ENCODE assay signal across 11 cellular contexts in genomic region chr10:72375585-72375984, GRCh38. TPM values are rescaled to one million over a fixed set of nuclear protein-coding genes. Genes with fewer than 3 reads are reported as not detected.
DNase-seq lines count a peak whose midpoint lies in the region; ATAC-seq and TF ChIP-seq lines count a peak whose summit lies in the region.
"Had no signal": no experiment of that assay in that cellular context is flagged by ENCODE, and none has a peak within 500 bp of the region (broad histone marks: within the 10 kb centered on the region; RNA-seq: fewer than 3 reads in every experiment).

No MANE protein-coding gene starts in this region.

- H3K9me3 ChIP-seq in mucosa of descending colon, result no peaks in the 10 kb centered on the region

- no peak overlapping the region for H3K27ac ChIP-seq in caudate nucleus (ENCODE audit: low read depth, low read length)

- peak; percentile 47 for ATAC-seq in mucosa of descending colon
- ATAC-seq in GM19035 (IDR thresholded peaks at IDR 0.05; ENCODE audit: unreplicated experiment), result no peak
- no peak for ATAC-seq in HG02852 (IDR thresholded peaks at IDR 0.05; ENCODE audit: unreplicated experiment)
- ATAC-seq: activated naive CD4-positive, alpha-beta T cell treated with anti-CD3 and anti-CD28 coated beads, Interleukin-2, amount 50 U/mL, for 72 hours had no signal

- intact Hi-C loops in mucosa of descending colon (cut with DNase I, micrococcal nuclease), result no loop called here

- no peaks in the 10 kb centered on the region for H3K36me3 ChIP-seq in mucosa of descending colon (ENCODE audit: low read depth)

- DNase-seq in EH (ENCODE audit: low read depth), result peak; percentile 23
- DNase-seq in LHCN-M2 (ENCODE audit: low read depth), result peak; percentile 38
- DNase-seq in caudate nucleus (lab: John Stamatoyannopoulos, UW), result peak in 36 of 61 donors; percentile 2 to 45 (median 11)
- no peak for DNase-seq in mucosa of descending colon
- DNase-seq in hepatic stellate cell (ENCODE audit: low spot score), result no peak
- DNase-seq in stimulated activated CD8-positive, alpha-beta memory T cell treated with anti-CD3 and anti-CD28 coated beads, Interleukin-4, amount 100 ng/mL, for 48 hours, result no peak
- DNase-seq: GOT3; stimulated activated CD4-positive, alpha-beta T cell treated with anti-CD3 and anti-CD28 coated beads, Interleukin-15, amount 100 ng/mL, for 24 hours had no signal

- TF ChIP-seq CTCF in mucosa of descending colon (IDR thresholded peaks at IDR 0.05), result no peak

- H3K4me3 ChIP-seq in mucosa of descending colon, result no peak overlapping the region

- no peaks in the 10 kb centered on the region for H3K4me1 ChIP-seq in mucosa of descending colon (ENCODE audit: low read depth)

RNA-seq across cellular contexts. Expression of gene DNAJB12, which starts 20.9 kb away (rescaled TPM):
- total RNA-seq in LHCN-M2 (2014; rRNA removed), result 74.8 and 87.5 TPM in 2 replicates
- polyA plus RNA-seq in LHCN-M2 (2012), result 51.5 TPM
- 10 to 100 TPM; 37.0 to 38.9 (median 37.7) TPM for total RNA-seq in mucosa of descending colon

Comparison
In these comparisons a context has a peak if more than half of its experiments do, and no peak if none do; other contexts are left out.
1. DNase-seq: peak in EH (single experiment), LHCN-M2 (single experiment) and caudate nucleus (36 of 61); none in mucosa of descending colon (0 of 3), hepatic stellate cell (single experiment) and stimulated activated CD8-positive, alpha-beta memory T cell treated with anti-CD3 and anti-CD28 coated beads, Interleukin-4, amount 100 ng/mL, for 48 hours (single experiment).